Comparison of ENCODE assay signal across 8 cellular contexts in the genomic region with DNA sequence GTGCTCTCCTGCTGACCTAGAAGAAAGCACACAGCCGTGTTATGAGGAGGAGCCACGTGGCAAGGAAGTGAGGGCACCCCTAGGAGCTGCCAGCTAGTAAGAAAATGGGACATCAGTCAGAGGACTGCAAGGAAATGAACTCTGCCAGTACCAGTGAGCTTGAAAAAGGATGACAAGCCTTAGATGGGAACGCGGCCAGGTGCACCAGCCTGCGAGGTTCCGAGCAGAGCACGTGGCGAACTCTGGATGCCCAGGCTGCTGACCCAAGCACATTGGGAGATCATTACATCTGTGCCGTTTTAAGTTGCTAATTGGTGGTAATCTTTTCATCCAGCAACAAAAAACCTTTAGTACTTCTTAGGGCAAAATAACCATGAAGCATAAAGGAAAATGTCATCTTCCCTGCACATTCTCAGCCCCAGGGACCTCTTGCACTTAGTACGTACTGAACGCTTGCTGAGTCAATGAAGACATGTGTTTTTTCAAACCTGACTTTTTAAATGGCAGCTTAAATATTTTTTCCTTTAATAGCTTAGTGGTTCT.
DNase-seq lines count a peak whose midpoint lies in the region; ATAC-seq, FAIRE-seq and TF ChIP-seq lines count a peak whose summit lies in the region.

No MANE protein-coding gene starts in this region.

- H3K9me1 ChIP-seq in endothelial cell of umbilical vein (replicated peaks; ENCODE audit: control insufficient read depth, extremely low read depth, insufficient read depth, low read length): no peaks in the 10 kb centered on the region

- H3K36me3 ChIP-seq in endothelial cell of umbilical vein (ENCODE audit: control insufficient read depth in 2 of 2, extremely low read depth in 1 of 2, insufficient read depth in 2 of 2, low read length in 2 of 2) (no peaks in the 10 kb centered on the region), osteoblast (ENCODE audit: insufficient read depth, low read length) (peaks cover 3% of the 10 kb centered on the region), mucosa of descending colon (ENCODE audit: low read depth) (no peaks in the 10 kb centered on the region)

- H3K79me2 ChIP-seq in endothelial cell of umbilical vein (ENCODE audit: control insufficient read depth, insufficient read depth, low read length) (peaks cover 5% of the 10 kb centered on the region), osteoblast (ENCODE audit: insufficient read depth, low read length) (peaks cover 62% of the 10 kb centered on the region)

- no TSS peak for BruUV-seq in endothelial cell of umbilical vein (replicated peaks; lab: Mats Ljungman, UMichigan)

- TF ChIP-seq POLR2A in H54 (IDR thresholded peaks at IDR 0.05; ENCODE audit: low read depth, low read length) (no peak), endothelial cell of umbilical vein (IDR thresholded peaks at IDR 0.05; ENCODE audit: low read depth, low read length) (no peak)

- H3K4me1 ChIP-seq in endothelial cell of umbilical vein (ENCODE audit: control insufficient read depth, extremely low read depth, insufficient read depth, low read length): peaks cover 23% of the 10 kb centered on the region
- H3K4me1 ChIP-seq in osteoblast (ENCODE audit: insufficient read depth, low read length): peaks cover 44% of the 10 kb centered on the region
- peaks cover 12% of the 10 kb centered on the region for H3K4me1 ChIP-seq in mucosa of descending colon (ENCODE audit: low read depth)

- H2AFZ ChIP-seq in endothelial cell of umbilical vein (ENCODE audit: low read depth, low read length): no peak overlapping the region
- peak overlapping the region; percentile 2 for H2AFZ ChIP-seq in osteoblast (ENCODE audit: low read length)

- H3K9ac ChIP-seq in endothelial cell of umbilical vein (replicated peaks; ENCODE audit: extremely low read depth, insufficient read depth, low read length): peak overlapping the region; percentile 71

- no peak for ATAC-seq in mucosa of descending colon

- H3K4me2 ChIP-seq in endothelial cell of umbilical vein (ENCODE audit: insufficient read depth, low read length) (peak overlapping the region; percentile 60), osteoblast (ENCODE audit: insufficient read depth, low read length) (peak overlapping the region; percentile 74)

- H4K20me1 ChIP-seq in endothelial cell of umbilical vein (replicated peaks; ENCODE audit: control insufficient read depth, extremely low read depth, insufficient read depth, low read length) (no peaks in the 10 kb centered on the region), osteoblast (ENCODE audit: insufficient read depth, low read length) (peaks cover 4% of the 10 kb centered on the region)

- H3K27ac ChIP-seq in endothelial cell of umbilical vein (ENCODE audit: insufficient read depth, low read depth, low read length): peak overlapping the region; percentile 81
- H3K27ac ChIP-seq in osteoblast (ENCODE audit: low read depth, low read length): peak overlapping the region; percentile 95

- dilution Hi-C loops in endothelial cell of umbilical vein (cut with MboI; ENCODE audit: extremely low pct_ligation_motif_present, low sequenced_read_pairs): no loop called here

- intact Hi-C loops in endothelial cell of umbilical vein (cut with micrococcal nuclease): loop anchor here (2.0 to 5.0 kb wide), 2 partner anchors 23 to 105 kb away; no protein-coding TSS in a partner anchor
- intact Hi-C loops in mucosa of descending colon (cut with DNase I, micrococcal nuclease): no loop called here

- no peak for TF ChIP-seq CTCF in endothelial cell of umbilical vein (IDR thresholded peaks at IDR 0.05; ENCODE audit: extremely low read depth in 1 of 2, insufficient read depth in 1 of 2, low read depth in 1 of 2, low read length in 2 of 2)
- no peak for TF ChIP-seq CTCF in osteoblast (IDR thresholded peaks at IDR 0.05; ENCODE audit: extremely low read depth, low read depth, low read length)
- no peak for TF ChIP-seq CTCF in mucosa of descending colon (IDR thresholded peaks at IDR 0.05)

- POLR2A ChIA-PET in endothelial cell of umbilical vein (lab: Charles Lee): interaction anchor here (0.9 to 1.3 kb wide), 2 partner anchors 23 to 63 kb away, joined by 4 read pairs; no protein-coding TSS in a partner anchor

- CTCF ChIA-PET in endothelial cell of umbilical vein (lab: Charles Lee): interaction anchor here (0.6 to 3.0 kb wide), 17 partner anchors 10 to 682 kb away, joined by 3 to 17 read pairs (median 3); no protein-coding TSS in a partner anchor

- peak overlapping the region in 1 of 3 experiments; percentile 20 for H3K4me3 ChIP-seq in endothelial cell of umbilical vein (replicated peaks in 1 of 3; ENCODE audit: insufficient read depth in 1 of 3, low read depth in 1 of 3, low read length in 3 of 3)
- peak overlapping the region; percentile 43 for H3K4me3 ChIP-seq in osteoblast (ENCODE audit: insufficient read depth, low read length)
- H3K4me3 ChIP-seq in mucosa of descending colon: no peak overlapping the region

- DNase-seq in CD1c-positive myeloid dendritic cell (ENCODE audit: extremely low spot score) (peak; percentile 40), H54 (ENCODE audit: insufficient read length, low spot score) (peak; percentile 65), RPMI7951 (ENCODE audit: low read depth) (peak; percentile 89), endothelial cell of umbilical vein (ENCODE audit: low read depth, low spot score) (no peak), osteoblast (ENCODE audit: insufficient read length, low spot score, missing footprints) (peak; percentile 57), NCI-H1436 (lab: John Stamatoyannopoulos, UW) (no peak), mucosa of descending colon (no peak), COLO829 (ENCODE audit: low spot score) (no peak)

- FAIRE-seq in H54 (lab: Jason Lieb, UNC): peak; percentile 55
- peak; percentile 31 for FAIRE-seq in endothelial cell of umbilical vein (lab: Jason Lieb, UNC)

- no peaks in the 10 kb centered on the region for H3K27me3 ChIP-seq in endothelial cell of umbilical vein (ENCODE audit: control insufficient read depth in 2 of 2, insufficient read depth in 2 of 2, low read length in 2 of 2)
- H3K27me3 ChIP-seq in osteoblast (ENCODE audit: insufficient read depth, low read length): no peaks in the 10 kb centered on the region

- H3K9me3 ChIP-seq in endothelial cell of umbilical vein (replicated peaks; ENCODE audit: control insufficient read depth, insufficient read depth, low read length): no peaks in the 10 kb centered on the region
- no peaks in the 10 kb centered on the region for H3K9me3 ChIP-seq in osteoblast (ENCODE audit: low read depth, low read length)
- H3K9me3 ChIP-seq in mucosa of descending colon: no peaks in the 10 kb centered on the region

TF ChIP-seq in endothelial cell of umbilical vein, 7 proteins besides CTCF, POLR2A, EP300 and RAD21:
- TF ChIP-seq POLR2AphosphoS5 (IDR thresholded peaks at IDR 0.05; ENCODE audit: insufficient read depth, low read depth, low read length) (no peak), GATA2 (IDR thresholded peaks at IDR 0.05; ENCODE audit: insufficient read depth, insufficient read length, low read depth, low read length) (no peak), JUN (IDR thresholded peaks at IDR 0.05; ENCODE audit: borderline replicate concordance, insufficient read depth, insufficient read length, low read depth) (no peak), FOS (IDR thresholded peaks at IDR 0.05; ENCODE audit: borderline replicate concordance, insufficient read depth, low read length) (no peak), EZH2 (IDR thresholded peaks at IDR 0.05; ENCODE audit: borderline replicate concordance, low read depth, low read length, severe bottlenecking) (no peak), MYC (IDR thresholded peaks at IDR 0.05; ENCODE audit: low read depth, low read length) (no peak)
- TF ChIP-seq, protein P1, sequence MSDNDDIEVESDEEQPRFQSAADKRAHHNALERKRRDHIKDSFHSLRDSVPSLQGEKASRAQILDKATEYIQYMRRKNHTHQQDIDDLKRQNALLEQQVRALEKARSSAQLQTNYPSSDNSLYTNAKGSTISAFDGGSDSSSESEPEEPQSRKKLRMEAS (IDR thresholded peaks at IDR 0.05; ENCODE audit: insufficient read depth, insufficient read length): no peak

Comparison
In these comparisons a context has a peak if more than half of its experiments do, and no peak if none do; other contexts are left out.
1. DNase-seq: peak in CD1c-positive myeloid dendritic cell (single experiment), H54 (single experiment), RPMI7951 (single experiment) and osteoblast (single experiment); none in endothelial cell of umbilical vein (single experiment), NCI-H1436 (single experiment), mucosa of descending colon (0 of 3) and COLO829 (single experiment).